In the genomic region with DNA sequence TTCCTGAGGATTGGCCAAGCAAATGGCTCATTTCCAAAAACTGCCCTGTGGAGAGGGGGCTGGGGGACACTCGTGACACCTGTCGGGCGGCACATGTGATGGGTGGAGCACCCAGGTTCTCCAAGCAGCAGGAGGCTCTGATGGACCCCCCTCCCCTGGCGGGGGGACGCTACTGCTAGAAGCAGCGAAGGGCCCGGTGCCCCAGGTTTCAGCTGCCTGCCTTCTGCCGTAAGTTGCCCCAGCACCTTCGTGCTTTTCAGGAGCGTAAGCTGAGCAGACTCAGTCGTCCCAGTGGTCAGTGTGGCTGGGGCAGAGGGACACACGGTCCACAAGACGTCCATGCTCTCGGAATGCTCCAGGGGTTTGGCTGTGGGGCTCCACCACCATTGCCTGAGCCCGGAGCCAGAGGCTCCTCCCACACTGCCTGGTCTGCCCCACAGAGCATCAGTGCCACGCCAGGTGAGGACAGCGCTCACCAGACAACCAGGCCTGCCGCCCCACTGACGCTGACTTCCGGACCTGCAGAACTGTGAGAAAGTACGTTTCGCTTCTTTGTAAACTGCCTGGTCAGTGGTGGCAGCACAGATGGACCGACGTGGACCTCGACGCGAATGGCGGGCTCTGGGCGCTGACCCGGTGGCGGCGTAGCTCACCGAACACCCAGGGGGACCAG, we compare ENCODE assay signal across 1 cellular context.
TF ChIP-seq lines count a peak whose summit lies in the region.

No MANE protein-coding gene starts in this region.

TF ChIP-seq in IMR-90, 13 proteins besides CTCF, POLR2A, EP300 and RAD21:
- TF ChIP-seq RFX5 (IDR thresholded peaks at IDR 0.05; ENCODE audit: low read depth, low read length) (no peak), SMC3 (IDR thresholded peaks at IDR 0.05; ENCODE audit: low read depth, low read length) (no peak), FOS (IDR thresholded peaks at IDR 0.05; ENCODE audit: low read depth, low read length) (no peak), CHD1 (IDR thresholded peaks at IDR 0.05; ENCODE audit: low read depth, low read length) (no peak), RCOR1 (IDR thresholded peaks at IDR 0.05; ENCODE audit: insufficient replicate concordance, low read length) (no peak), MAFK (IDR thresholded peaks at IDR 0.05; ENCODE audit: low read depth, low read length) (no peak), NFE2L2 (IDR thresholded peaks at IDR 0.05; ENCODE audit: low read depth, low read length) (no peak), ELK1 (IDR thresholded peaks at IDR 0.05; ENCODE audit: borderline replicate concordance, low read depth, low read length) (no peak), MAZ (IDR thresholded peaks at IDR 0.05; ENCODE audit: borderline replicate concordance, low read depth, low read length) (no peak), CEBPB (IDR thresholded peaks at IDR 0.05; ENCODE audit: low read depth, low read length) (no peak), BHLHE40 (IDR thresholded peaks at IDR 0.05; ENCODE audit: low read depth, low read length) (no peak), MXI1 (IDR thresholded peaks at IDR 0.05; ENCODE audit: borderline replicate concordance, low read depth, low read length) (no peak)
- TF ChIP-seq, protein P1, sequence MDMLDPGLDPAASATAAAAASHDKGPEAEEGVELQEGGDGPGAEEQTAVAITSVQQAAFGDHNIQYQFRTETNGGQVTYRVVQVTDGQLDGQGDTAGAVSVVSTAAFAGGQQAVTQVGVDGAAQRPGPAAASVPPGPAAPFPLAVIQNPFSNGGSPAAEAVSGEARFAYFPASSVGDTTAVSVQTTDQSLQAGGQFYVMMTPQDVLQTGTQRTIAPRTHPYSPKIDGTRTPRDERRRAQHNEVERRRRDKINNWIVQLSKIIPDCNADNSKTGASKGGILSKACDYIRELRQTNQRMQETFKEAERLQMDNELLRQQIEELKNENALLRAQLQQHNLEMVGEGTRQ (IDR thresholded peaks at IDR 0.05; ENCODE audit: low read depth, low read length), result no peak
TF ChIP-seq in IMR-90: peak in this region for 0.
